ENCODE assay signal across 17 cellular contexts in genomic region chr3:48535578-48535977, GRCh38.
A peak's percentile ranks its signal among the peaks of the same experiment; 100 is the strongest.
DNase-seq lines count a peak whose midpoint lies in the region; ATAC-seq and TF ChIP-seq lines count a peak whose summit lies in the region.
"Had no signal": no experiment of that assay in that cellular context is flagged by ENCODE, and none has a peak within 500 bp of the region (broad histone marks: within the 10 kb centered on the region; RNA-seq: fewer than 3 reads in every experiment).

No MANE protein-coding gene starts in this region.

- H3K27me3 Mint-ChIP-seq in stimulated activated naive CD8-positive, alpha-beta T cell treated with anti-CD3 and anti-CD28 coated beads, Interleukin-15, amount 100 ng/mL, for 72 hours = no peaks in the 10 kb centered on the region
- peaks cover 6% of the 10 kb centered on the region for H3K27me3 Mint-ChIP-seq in nephron progenitor cell (ENCODE audit: low read depth, poor library complexity)

- peaks cover 4% of the 10 kb centered on the region for H3K4me1 Mint-ChIP-seq in stimulated activated naive CD8-positive, alpha-beta T cell treated with anti-CD3 and anti-CD28 coated beads, Interleukin-15, amount 100 ng/mL, for 72 hours
- H3K4me1 Mint-ChIP-seq in nephron progenitor cell = no peaks in the 10 kb centered on the region

- H3K4me3 Mint-ChIP-seq in stimulated activated naive CD8-positive, alpha-beta T cell treated with anti-CD3 and anti-CD28 coated beads, Interleukin-15, amount 100 ng/mL, for 72 hours = no peak overlapping the region
- no peak overlapping the region for H3K4me3 Mint-ChIP-seq in nephron progenitor cell

- ATAC-seq in stimulated activated naive CD8-positive, alpha-beta T cell treated with anti-CD3 and anti-CD28 coated beads, Interleukin-15, amount 100 ng/mL, for 72 hours = peak; percentile 28
- no peak for ATAC-seq in stimulated activated naive CD8-positive, alpha-beta T cell treated with anti-CD3 and anti-CD28 coated beads, Interleukin-15, Interleukin-2, amounts not matched to agents 100 U/mL and 50 U/mL, for 24 hours
- no peak for ATAC-seq in GM19351 (IDR thresholded peaks at IDR 0.05; ENCODE audit: unreplicated experiment)

- no peak for DNase-seq in stimulated activated naive CD8-positive, alpha-beta T cell treated with anti-CD3 and anti-CD28 coated beads, Interleukin-15, amount 100 ng/mL, for 72 hours
- DNase-seq in stimulated activated naive CD8-positive, alpha-beta T cell treated with anti-CD3 and anti-CD28 coated beads, Interleukin-15, Interleukin-2, amounts not matched to agents 100 U/mL and 50 U/mL, for 24 hours = no peak
- peak; percentile 89 for DNase-seq in epithelial cell of prostate (ENCODE audit: low read depth, low spot score)
- DNase-seq in nephron progenitor cell = no peak
- no peak for DNase-seq in LoVo (ENCODE audit: low spot score)
- DNase-seq in inferior parietal cortex (ENCODE audit: extremely low spot score) = no peak
- no peak for DNase-seq in activated T-cell treated with anti-CD3 and anti-CD28 coated beads, Interleukin-2, amount 50 U/mL, for 48 hours
- DNase-seq: Calu3, DND-41, KBM-7, MM.1S, NCI-H2029, NCI-H2227 treated with DMSO at 0.1 percent for 48 hours, NCI-H526 treated with DMSO at 0.1 percent for 48 hours, RPMI8226, SHP77 treated with DMSO at 0.1 percent for 48 hours had no signal

- H3K27ac ChIP-seq in epithelial cell of prostate = peak overlapping the region; percentile 45

- H3K36me3 Mint-ChIP-seq in nephron progenitor cell (ENCODE audit: low read depth) = peaks cover 80% of the 10 kb centered on the region

- no peaks in the 10 kb centered on the region for H3K9me3 Mint-ChIP-seq in stimulated activated naive CD8-positive, alpha-beta T cell treated with anti-CD3 and anti-CD28 coated beads, Interleukin-15, amount 100 ng/mL, for 72 hours
- H3K9me3 Mint-ChIP-seq in nephron progenitor cell = no peaks in the 10 kb centered on the region

- H3K27ac Mint-ChIP-seq in stimulated activated naive CD8-positive, alpha-beta T cell treated with anti-CD3 and anti-CD28 coated beads, Interleukin-15, amount 100 ng/mL, for 72 hours = no peak overlapping the region
- H3K27ac Mint-ChIP-seq in nephron progenitor cell = peak overlapping the region; percentile 39

- TF ChIP-seq CTCF in nephron progenitor cell (IDR thresholded peaks at IDR 0.05) = no peak
